ENCODE assay signal across 16 cellular contexts in genomic region chr7:66771795-66772194, GRCh38.
"Had no signal": no experiment of that assay in that cellular context is flagged by ENCODE, and none has a peak within 500 bp of the region (broad histone marks: within the 10 kb centered on the region; RNA-seq: fewer than 3 reads in every experiment).

No MANE protein-coding gene starts in this region.

- H3K27me3 ChIP-seq: gastrocnemius medialis, sigmoid colon had no signal

- H3K4me3 ChIP-seq: gastrocnemius medialis, lower lobe of right lung, psoas muscle, sigmoid colon had no signal

- H3K9me3 Mint-ChIP-seq: activated naive CD4-positive, alpha-beta T cell treated with anti-CD3 and anti-CD28 coated beads, Interleukin-2, amount 50 U/mL, for 24 hours; effector memory CD8-positive, alpha-beta T cell; naive thymus-derived CD4-positive, alpha-beta T cell had no signal

- ATAC-seq: effector memory CD8-positive, alpha-beta T cell; gastrocnemius medialis; lower lobe of right lung; naive thymus-derived CD4-positive, alpha-beta T cell; psoas muscle had no signal

- H3K4me3 Mint-ChIP-seq: activated naive CD4-positive, alpha-beta T cell treated with anti-CD3 and anti-CD28 coated beads, Interleukin-2, amount 50 U/mL, for 24 hours; effector memory CD8-positive, alpha-beta T cell; naive thymus-derived CD4-positive, alpha-beta T cell had no signal

- H3K9me3 ChIP-seq: gastrocnemius medialis, lower lobe of right lung, psoas muscle, sigmoid colon had no signal

- H3K4me1 ChIP-seq: psoas muscle had no signal

- DNase-seq: activated CD4-positive, CD25-positive, alpha-beta regulatory T cell; effector memory CD8-positive, alpha-beta T cell; gastrocnemius medialis; lower lobe of right lung; midbrain; naive thymus-derived CD4-positive, alpha-beta T cell; psoas muscle; sigmoid colon; stimulated activated CD4-positive, alpha-beta T cell treated with anti-CD3 and anti-CD28 coated beads, Interleukin-12 subunit alpha, Interleukin-12 subunit beta, amount 100 ng/mL, for 4 hours; stimulated activated naive CD4-positive, alpha-beta T cell treated with Interleukin-2 at 50 U/mL for 16 hours; T-helper 2 cell; trophoblast cell had no signal

- FAIRE-seq: colon, TTC549 had no signal

- H3K27ac Mint-ChIP-seq: activated naive CD4-positive, alpha-beta T cell treated with anti-CD3 and anti-CD28 coated beads, Interleukin-2, amount 50 U/mL, for 24 hours had no signal

- H3K27me3 Mint-ChIP-seq: activated naive CD4-positive, alpha-beta T cell treated with anti-CD3 and anti-CD28 coated beads, Interleukin-2, amount 50 U/mL, for 24 hours; effector memory CD8-positive, alpha-beta T cell; naive thymus-derived CD4-positive, alpha-beta T cell had no signal

- H3K27ac ChIP-seq: epithelial cell of prostate, gastrocnemius medialis, lower lobe of right lung, psoas muscle, sigmoid colon had no signal
